In genomic region chr15:43239732-43240491, GRCh38 we compare ENCODE assay signal across 12 cellular contexts. TPM values are rescaled to one million over a fixed set of nuclear protein-coding genes. Genes with fewer than 3 reads are reported as not detected.
A peak's percentile ranks its signal among the peaks of the same experiment; 100 is the strongest.
DNase-seq lines count a peak whose midpoint lies in the region; ATAC-seq, FAIRE-seq and TF ChIP-seq lines count a peak whose summit lies in the region.
"Had no signal": no experiment of that assay in that cellular context is flagged by ENCODE, and none has a peak within 500 bp of the region (broad histone marks: within the 10 kb centered on the region; RNA-seq: fewer than 3 reads in every experiment).

No MANE protein-coding gene starts in this region.

- H3K36me3 ChIP-seq in PC-3 (ENCODE audit: low read depth, low read length) (no peaks in the 10 kb centered on the region), K562 (ENCODE audit: control insufficient read depth, insufficient read depth, low read length) (no peaks in the 10 kb centered on the region), transverse colon (no peaks in the 10 kb centered on the region)

- TF ChIP-seq POLR2A in K562 (conservative IDR thresholded peaks at IDR 0.05) (no peak), transverse colon (IDR thresholded peaks at IDR 0.05) (no peak)

- H3K4me3 ChIP-seq in PC-3 (ENCODE audit: low read length): no peak overlapping the region
- H3K4me3 ChIP-seq in K562: no peak overlapping the region
- H3K4me3 ChIP-seq in transverse colon: no peak overlapping the region

- CTCF ChIA-PET in PC-3 (lab: Charles Lee): no interaction called here
- CTCF ChIA-PET in K562 (lab: Yijun Ruan, JAX; ENCODE audit: low intra/inter-chr PET ratio): no interaction called here

- no peaks in the 10 kb centered on the region for H3K9me1 ChIP-seq in K562 (ENCODE audit: control insufficient read depth, insufficient read depth, low read length)

- TF ChIP-seq RAD21 in K562 (CRISPR knock-in tag; conservative IDR thresholded peaks at IDR 0.05 in 1 of 2, IDR thresholded peaks at IDR 0.05 in 1 of 2): no peak

- no peaks in the 10 kb centered on the region for H3K9me3 ChIP-seq in PC-3 (ENCODE audit: low read length)
- H3K9me3 ChIP-seq in K562 (replicated peaks; ENCODE audit: control insufficient read depth, insufficient read depth, low read depth, low read length): no peaks in the 10 kb centered on the region
- no peaks in the 10 kb centered on the region for H3K9me3 ChIP-seq in transverse colon

- peak; percentile 60 for ATAC-seq in GM19452 (IDR thresholded peaks at IDR 0.05; ENCODE audit: unreplicated experiment)
- no peak for ATAC-seq in PC-3
- peak; percentile 21; the same call in 1 of the 3 replicates for ATAC-seq in K562
- ATAC-seq in HG03196 (IDR thresholded peaks at IDR 0.05; ENCODE audit: unreplicated experiment): no peak

- no TSS peak for BruUV-seq in PC-3 (replicated peaks; lab: Mats Ljungman, UMichigan)
- no TSS peak for BruUV-seq in K562 (replicated peaks; lab: Mats Ljungman, UMichigan)

- peaks cover 8% of the 10 kb centered on the region for H3K4me1 ChIP-seq in PC-3 (ENCODE audit: insufficient read depth, low read length)
- H3K4me1 ChIP-seq in K562 (replicated peaks in 1 of 2; ENCODE audit: control insufficient read depth in 2 of 2, insufficient read depth in 2 of 2, low read length in 2 of 2): peaks cover 12 to 17% of the 10 kb centered on the region in 2 experiments
- H3K4me1 ChIP-seq in transverse colon: no peaks in the 10 kb centered on the region

- DNase-seq in AML-193 (lab: John Stamatoyannopoulos, UW) (peak; percentile 83 to 85), PC-3 (peak; percentile 26), K562 (ENCODE audit: extremely low read depth in 1 of 4, low spot score in 3 of 4) (peak in 2 of 4 experiments; percentile 37 to 49), NCI-H1105 treated with DMSO at 0.1 percent for 48 hours (lab: John Stamatoyannopoulos, UW) (no peak), dedifferentiated amniotic fluid mesenchymal stem cell (ENCODE audit: extremely low spot score) (no peak), transverse colon (no peak)
- DNase-seq: amniotic stem cell, NCI-H2081 treated with DMSO at 0.1 percent for 48 hours, right cardiac atrium had no signal

- POLR2A ChIA-PET in PC-3 (lab: Charles Lee; ENCODE audit: unreplicated experiment): no interaction called here
- POLR2A ChIA-PET in K562 (lab: Yijun Ruan, JAX): no interaction called here

- H3K27me3 ChIP-seq in PC-3 (ENCODE audit: low read length) (no peaks in the 10 kb centered on the region), K562 (ENCODE audit: control insufficient read depth in 2 of 2, insufficient read depth in 2 of 2, low read length in 2 of 2) (no peaks in the 10 kb centered on the region), transverse colon (no peaks in the 10 kb centered on the region)

- H3K9me2 ChIP-seq in PC-3 (replicated peaks; ENCODE audit: low read length): no peaks in the 10 kb centered on the region

- H2AFZ ChIP-seq in PC-3 (ENCODE audit: low read length): peak overlapping the region; percentile 48; the same call in 1 of the 2 replicates
- peak overlapping the region; percentile 80 for H2AFZ ChIP-seq in K562 (ENCODE audit: low read depth, low read length)

- no peaks in the 10 kb centered on the region for H3F3A ChIP-seq in PC-3 (ENCODE audit: low read length, unreplicated experiment)

- H3K79me2 ChIP-seq in PC-3 (ENCODE audit: low read length) (no peaks in the 10 kb centered on the region), K562 (ENCODE audit: control insufficient read depth, insufficient read depth, low read length) (no peaks in the 10 kb centered on the region)

- TF ChIP-seq CTCF in PC-3 (conservative IDR thresholded peaks at IDR 0.05; ENCODE audit: low read depth, low read length): no peak
- no peak for TF ChIP-seq CTCF in K562 (IDR thresholded peaks at IDR 0.05 in 2 of 3, conservative IDR thresholded peaks at IDR 0.05 in 1 of 3; ENCODE audit: insufficient read depth in 2 of 3, low read depth in 1 of 3, low read length in 3 of 3)
- no peak for TF ChIP-seq CTCF in transverse colon (IDR thresholded peaks at IDR 0.05)

- no peaks in the 10 kb centered on the region for H4K20me1 ChIP-seq in PC-3 (ENCODE audit: low read length)
- no peaks in the 10 kb centered on the region for H4K20me1 ChIP-seq in K562 (replicated peaks; ENCODE audit: control insufficient read depth, insufficient read depth, low read length)

- in situ Hi-C loops in K562 (cut with MboI) (no loop called here), transverse colon (cut with MboI; ENCODE audit: low pct_ligation_motif_present in 1 of 4, low pct_unique_long_range_greater_than_20kb in 1 of 4, low sequenced_read_pairs in 3 of 4) (no loop called here)

- H3K27ac ChIP-seq in PC-3 (ENCODE audit: low read length) (no peak overlapping the region), K562 (ENCODE audit: extremely low read depth, low read depth, low read length) (peak overlapping the region; percentile 28; the same call in 1 of the 3 replicates), transverse colon (no peak overlapping the region)

- intact Hi-C loops in PC-3 (cut with micrococcal nuclease) (no loop called here), K562 (cut with micrococcal nuclease) (no loop called here), transverse colon (cut with DNase I; ENCODE audit: low total_unique reads) (no loop called here)

- H3K9ac ChIP-seq in PC-3 (ENCODE audit: low read length) (no peak overlapping the region), K562 (ENCODE audit: insufficient read depth in 1 of 2, low read depth in 2 of 2, low read length in 2 of 2) (no peak overlapping the region; a peak in 1 of 4 replicates)

- FAIRE-seq in K562 (lab: Jason Lieb, UNC): peak; percentile 64
- FAIRE-seq: endometrium had no signal

- H3K4me2 ChIP-seq in PC-3 (ENCODE audit: low read length): no peak overlapping the region
- H3K4me2 ChIP-seq in K562 (ENCODE audit: insufficient read depth, low read length): 0 out of 2 replicates have a peak overlapping the region, but pooled peaks have one; percentile 8

- WGBS in K562 (ENCODE audit: insufficient coverage, low coverage, missing lambda C conversion rate): 35% methylated on average over 7 of the region's 7 CpGs
- 82 to 83% methylated on average over 3 to 7 of the region's 7 CpGs for WGBS in transverse colon (ENCODE audit: low coverage in 1 of 2), 2 donors

- TF ChIP-seq EP300 in K562 (IDR thresholded peaks at IDR 0.05; ENCODE audit: low read length) (no peak), transverse colon (IDR thresholded peaks at IDR 0.05; ENCODE audit: low read depth) (no peak)

RNA-seq across cellular contexts. Expression of gene EPB42, which starts 19.1 kb away (rescaled TPM):
- total RNA-seq in PC-3 (2014; rRNA removed) (not detected in 2 replicates), K562 (2014; rRNA removed) (1.5 and 2.1 TPM in 2 replicates), K562 (2014; rRNA removed; fragmentation: Illumina TruSeq; extraction: Trizol) (1.4 and 1.5 TPM in 2 replicates), K562 (2015; rRNA removed; fragmentation: Illumina TruSeq; extraction: Trizol) (0.51 and 0.79 TPM in 2 replicates), K562 (2021) (1.3 and 1.7 TPM in 2 replicates), transverse colon (not detected)
- 0.51 and 1.6 TPM in 2 replicates for total RNA-seq in K562 (2011; cell fraction: chromatin; rRNA removed; ENCODE audit: low replicate concordance)
- total RNA-seq in K562 (2011; cell fraction: nucleolus; rRNA removed): 1.5 and 1.7 TPM in 2 replicates
- total RNA-seq in K562 (2011; cell fraction: nucleoplasm; rRNA removed): 1.2 and 2.3 TPM in 2 replicates
- polyA plus RNA-seq in K562 (2011; rRNA removed) (0.59 and 0.89 TPM in 2 replicates), K562 (2014; fragmentation: Illumina TruSeq; extraction: Trizol) (1.5 and 2.3 TPM in 2 replicates), K562 (2014; fragmentation: Nextera tagmentation; extraction: Ambion mirVana) (under 1 TPM; 0.38 to 0.57 TPM), K562 (2014; rRNA removed) (1.3 and 1.6 TPM in 2 replicates)
- 0.89 and 0.96 TPM in 2 replicates for polyA plus RNA-seq in K562 (2011; cell fraction: cytosol; rRNA removed)
- 0.66 and 0.70 TPM in 2 replicates for polyA plus RNA-seq in K562 (2011; cell fraction: nucleus; rRNA removed)
- polyA plus RNA-seq in K562 (2012): 0.91 and 1.2 TPM in 2 replicates
- polyA minus RNA-seq in K562 (2011; rRNA and poly(A)+ RNA removed): 1.5 and 1.6 TPM in 2 replicates
- 0.67 and 1.9 TPM in 2 replicates for polyA minus RNA-seq in K562 (2011; cell fraction: cytosol; rRNA and poly(A)+ RNA removed)
- 0.27 and 0.67 TPM in 2 replicates for polyA minus RNA-seq in K562 (2011; cell fraction: nucleus; rRNA and poly(A)+ RNA removed)
- total RNA-seq: right cardiac atrium had no signal
- polyA plus RNA-seq: right cardiac atrium had no signal

RNA-seq across cellular contexts. Expression of gene TGM5, which starts 26.8 kb away (rescaled TPM):
- not detected in 2 replicates for total RNA-seq in PC-3 (2014; rRNA removed)
- total RNA-seq in K562 (2011; cell fraction: chromatin; rRNA removed; ENCODE audit: low replicate concordance): 0.12 TPM in 1 of 2 replicates, not detected in the other
- total RNA-seq in K562 (2011; cell fraction: nucleolus; rRNA removed): not detected in 2 replicates
- not detected in 2 replicates for total RNA-seq in K562 (2011; cell fraction: nucleoplasm; rRNA removed)
- not detected in 2 replicates for total RNA-seq in K562 (2014; rRNA removed)
- not detected in 2 replicates for total RNA-seq in K562 (2014; rRNA removed; fragmentation: Illumina TruSeq; extraction: Trizol)
- total RNA-seq in K562 (2015; rRNA removed; fragmentation: Illumina TruSeq; extraction: Trizol): 0.07 and 0.15 TPM in 2 replicates
- not detected in 2 replicates for total RNA-seq in K562 (2021)
- 0.07 TPM in 1 of 2 replicates, not detected in the other for polyA plus RNA-seq in K562 (2011; rRNA removed)
- 0.12 and 0.15 TPM in 2 replicates for polyA plus RNA-seq in K562 (2011; cell fraction: cytosol; rRNA removed)
- polyA plus RNA-seq in K562 (2011; cell fraction: nucleus; rRNA removed): 0.06 and 0.07 TPM in 2 replicates
- 0.03 TPM in 1 of 2 replicates, not detected in the other for polyA plus RNA-seq in K562 (2012)
- polyA plus RNA-seq in K562 (2014; fragmentation: Illumina TruSeq; extraction: Trizol): not detected in 2 replicates
- under 1 TPM; 0.03 to 0.10 TPM for polyA plus RNA-seq in K562 (2014; fragmentation: Nextera tagmentation; extraction: Ambion mirVana)
- polyA plus RNA-seq in K562 (2014; rRNA removed): not detected in 2 replicates
- not detected in 2 replicates for polyA minus RNA-seq in K562 (2011; rRNA and poly(A)+ RNA removed)
- not detected in 2 replicates for polyA minus RNA-seq in K562 (2011; cell fraction: cytosol; rRNA and poly(A)+ RNA removed)
- polyA minus RNA-seq in K562 (2011; cell fraction: nucleus; rRNA and poly(A)+ RNA removed): 0.22 TPM in 1 of 2 replicates, not detected in the other
- 10 to 100 TPM in 1 of 4 donors, not detected in 3; 12.1 TPM for total RNA-seq in transverse colon
- total RNA-seq: right cardiac atrium had no signal

RNA-seq across cellular contexts. Expression of gene CCNDBP1, which starts 54.7 kb away (rescaled TPM):
- total RNA-seq in PC-3 (2014; rRNA removed) (34.3 and 38.5 TPM in 2 replicates), K562 (2014; rRNA removed) (50.0 and 55.5 TPM in 2 replicates), K562 (2014; rRNA removed; fragmentation: Illumina TruSeq; extraction: Trizol) (67.6 and 71.9 TPM in 2 replicates), K562 (2015; rRNA removed; fragmentation: Illumina TruSeq; extraction: Trizol) (47.9 and 49.5 TPM in 2 replicates), K562 (2021) (47.9 and 49.1 TPM in 2 replicates), transverse colon (100 to 1,000 TPM in 1 of 4 donors, 10 to 100 TPM in 3; 20.7 to 120 (median 80.0) TPM)
- total RNA-seq in K562 (2011; cell fraction: chromatin; rRNA removed; ENCODE audit: low replicate concordance): 56.2 and 80.6 TPM in 2 replicates
- total RNA-seq in K562 (2011; cell fraction: nucleolus; rRNA removed): 40.4 and 46.3 TPM in 2 replicates
- total RNA-seq in K562 (2011; cell fraction: nucleoplasm; rRNA removed): 55.0 and 77.6 TPM in 2 replicates
- polyA plus RNA-seq in K562 (2011; rRNA removed) (98.3 and 111 TPM in 2 replicates), K562 (2014; fragmentation: Illumina TruSeq; extraction: Trizol) (57.7 and 59.9 TPM in 2 replicates), K562 (2014; fragmentation: Nextera tagmentation; extraction: Ambion mirVana) (10 to 100 TPM; 37.0 to 44.7 TPM), K562 (2014; rRNA removed) (65.4 and 72.0 TPM in 2 replicates)
- polyA plus RNA-seq in K562 (2011; cell fraction: cytosol; rRNA removed): 86.8 and 107 TPM in 2 replicates
- polyA plus RNA-seq in K562 (2011; cell fraction: nucleus; rRNA removed): 58.5 and 72.4 TPM in 2 replicates
- 50.4 and 99.8 TPM in 2 replicates for polyA plus RNA-seq in K562 (2012)
- polyA minus RNA-seq in K562 (2011; rRNA and poly(A)+ RNA removed): 61.5 and 64.1 TPM in 2 replicates
- 18.9 and 22.9 TPM in 2 replicates for polyA minus RNA-seq in K562 (2011; cell fraction: cytosol; rRNA and poly(A)+ RNA removed)
- 33.1 and 51.0 TPM in 2 replicates for polyA minus RNA-seq in K562 (2011; cell fraction: nucleus; rRNA and poly(A)+ RNA removed)

Comparison
In these comparisons a context has a peak if more than half of its experiments do, and no peak if none do; other contexts are left out.
1. DNase-seq: peak in AML-193 (2 of 2) and PC-3 (single experiment); none in NCI-H1105 treated with DMSO at 0.1 percent for 48 hours (single experiment), dedifferentiated amniotic fluid mesenchymal stem cell (single experiment) and transverse colon (single experiment).
2. ATAC-seq: peak in GM19452 (single experiment) and K562 (single experiment); none in PC-3 (single experiment) and HG03196 (single experiment).